ENCODE assay signal across 11 cellular contexts in genomic region chr9:91500509-91501011, GRCh38.
DNase-seq lines count a peak whose midpoint lies in the region; ATAC-seq and TF ChIP-seq lines count a peak whose summit lies in the region.
"Had no signal": no experiment of that assay in that cellular context is flagged by ENCODE, and none has a peak within 500 bp of the region (broad histone marks: within the 10 kb centered on the region; RNA-seq: fewer than 3 reads in every experiment).

No MANE protein-coding gene starts in this region.

- no peaks in the 10 kb centered on the region for H3K27me3 Mint-ChIP-seq in Calu3 (ENCODE audit: unreplicated experiment)

- H3K4me3 Mint-ChIP-seq in Calu3 (ENCODE audit: low read depth, unreplicated experiment), result peak overlapping the region; percentile 41
- H3K4me3 Mint-ChIP-seq: activated naive CD8-positive, alpha-beta T cell treated with anti-CD3 and anti-CD28 coated beads, Interleukin-2, amount 10 ng/mL, durations not matched to agents 7 days and 5 days; GM23338 had no signal

- no peaks in the 10 kb centered on the region for H3K36me3 ChIP-seq in kidney epithelial cell (ENCODE audit: control insufficient read depth, insufficient read depth, low read length)
- H3K36me3 ChIP-seq: prostate gland had no signal

- DNase-seq in Calu3 (peak; percentile 37), HCEC 1CT (peak; percentile 82), T1000 (lab: John Stamatoyannopoulos, UW) (peak; percentile 35), kidney epithelial cell (ENCODE audit: low read depth) (peak; percentile 69), NCI-H1930 (lab: John Stamatoyannopoulos, UW) (no peak), NCI-H2171 (lab: John Stamatoyannopoulos, UW) (no peak)
- DNase-seq in effector CD8-positive, alpha-beta T cell (lab: John Stamatoyannopoulos, UW), result no peak
- DNase-seq: activated naive CD8-positive, alpha-beta T cell treated with anti-CD3 and anti-CD28 coated beads, Interleukin-2, amount 10 ng/mL, durations not matched to agents 7 days and 5 days had no signal

- ATAC-seq in HG02885 (IDR thresholded peaks at IDR 0.05; ENCODE audit: poor library complexity, unreplicated experiment), result no peak
- ATAC-seq: GM23338 had no signal

- no peak overlapping the region for H3K4me3 ChIP-seq in kidney epithelial cell (ENCODE audit: low read depth, low read length)
- H3K4me3 ChIP-seq: GM23338, prostate gland had no signal

- H3K4me1 Mint-ChIP-seq in Calu3 (ENCODE audit: low read depth, unreplicated experiment), result peaks cover 21% of the 10 kb centered on the region
- H3K4me1 Mint-ChIP-seq: activated naive CD8-positive, alpha-beta T cell treated with anti-CD3 and anti-CD28 coated beads, Interleukin-2, amount 10 ng/mL, durations not matched to agents 7 days and 5 days had no signal

- no peak overlapping the region for H3K27ac Mint-ChIP-seq in Calu3 (ENCODE audit: unreplicated experiment)
- H3K27ac Mint-ChIP-seq: activated naive CD8-positive, alpha-beta T cell treated with anti-CD3 and anti-CD28 coated beads, Interleukin-2, amount 10 ng/mL, durations not matched to agents 7 days and 5 days; GM23338 had no signal

- no peaks in the 10 kb centered on the region for H3K27me3 ChIP-seq in kidney epithelial cell (ENCODE audit: control insufficient read depth, insufficient read depth, low read length)

- no peak for TF ChIP-seq CTCF in Calu3 (IDR thresholded peaks at IDR 0.05; ENCODE audit: unreplicated experiment)
- TF ChIP-seq CTCF in kidney epithelial cell (IDR thresholded peaks at IDR 0.05; ENCODE audit: insufficient read depth, low read length, poor library complexity, severe bottlenecking), result no peak

- intact Hi-C loops in Calu3 (cut with micrococcal nuclease; ENCODE audit: unreplicated experiment), result no loop called here

- BruUV-seq in Calu3 (replicated peaks; lab: Mats Ljungman, UMichigan), result no TSS peak

- H3K9me3 Mint-ChIP-seq in Calu3 (ENCODE audit: low read depth, unreplicated experiment), result no peaks in the 10 kb centered on the region
- H3K9me3 Mint-ChIP-seq: activated naive CD8-positive, alpha-beta T cell treated with anti-CD3 and anti-CD28 coated beads, Interleukin-2, amount 10 ng/mL, durations not matched to agents 7 days and 5 days; GM23338 had no signal

- H3K36me3 Mint-ChIP-seq in Calu3 (ENCODE audit: insufficient read depth, unreplicated experiment), result no peaks in the 10 kb centered on the region
- H3K36me3 Mint-ChIP-seq: activated naive CD8-positive, alpha-beta T cell treated with anti-CD3 and anti-CD28 coated beads, Interleukin-2, amount 10 ng/mL, durations not matched to agents 7 days and 5 days had no signal

- CTCF ChIA-PET in Calu3 (lab: Charles Lee), result no interaction called here

Comparison
In these comparisons a context has a peak if more than half of its experiments do, and no peak if none do; other contexts are left out.
1. DNase-seq: peak in Calu3 (single experiment), HCEC 1CT (single experiment), T1000 (single experiment) and kidney epithelial cell (single experiment); none in effector CD8-positive, alpha-beta T cell (single experiment), NCI-H1930 (0 of 2) and NCI-H2171 (single experiment).